ENCODE assay signal across 1 cellular context in the genomic region with DNA sequence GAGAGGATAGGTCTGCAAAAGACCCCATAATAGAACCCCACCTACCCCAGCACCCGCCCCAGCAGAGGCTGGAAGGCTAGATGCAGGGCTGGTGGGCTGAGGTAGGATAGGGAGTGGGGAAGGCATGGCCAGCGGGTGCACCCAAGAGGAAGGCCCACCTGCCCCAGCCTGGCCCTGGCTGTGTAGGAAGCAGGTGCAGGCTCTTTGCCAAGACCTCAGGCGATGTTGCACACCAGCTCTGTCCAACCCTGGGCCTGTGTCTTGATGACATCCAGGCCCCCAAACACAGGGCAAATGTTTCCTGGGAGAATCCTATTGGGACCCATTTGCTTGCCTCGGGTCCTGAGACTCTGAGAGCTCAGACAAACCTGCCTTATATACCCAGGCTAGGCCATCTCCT.
TF ChIP-seq lines count a peak whose summit lies in the region.

No MANE protein-coding gene starts in this region.

TF ChIP-seq in H1, 55 proteins besides CTCF, POLR2A, EP300 and RAD21:
- TF ChIP-seq ATF3 (IDR thresholded peaks at IDR 0.05; ENCODE audit: insufficient read depth, low read depth, low read length) (no peak), POU5F1 (IDR thresholded peaks at IDR 0.05; ENCODE audit: low read depth, low read length) (no peak), JUN (IDR thresholded peaks at IDR 0.05; ENCODE audit: low read depth, low read length) (no peak), JUND (IDR thresholded peaks at IDR 0.05; ENCODE audit: low read length) (no peak), EZH2 (IDR thresholded peaks at IDR 0.05; ENCODE audit: low read depth, low read length, severe bottlenecking) (no peak), BRCA1 (IDR thresholded peaks at IDR 0.05; ENCODE audit: low read depth, low read length) (no peak), BACH1 (IDR thresholded peaks at IDR 0.05; ENCODE audit: low read length) (no peak), SIX5 (IDR thresholded peaks at IDR 0.05; ENCODE audit: low read depth, low read length) (no peak), CHD2 (IDR thresholded peaks at IDR 0.05; ENCODE audit: low read length) (no peak), POLR2AphosphoS5 (IDR thresholded peaks at IDR 0.05; ENCODE audit: low read depth, low read length) (no peak), CBX8 (IDR thresholded peaks at IDR 0.05; ENCODE audit: borderline replicate concordance, low read depth, low read length) (no peak), HDAC2 (IDR thresholded peaks at IDR 0.05; ENCODE audit: borderline replicate concordance in 1 of 2, low read depth in 2 of 2, low read length in 2 of 2) (no peak), SP4 (IDR thresholded peaks at IDR 0.05; ENCODE audit: low read length) (no peak), CTBP2 (IDR thresholded peaks at IDR 0.05; ENCODE audit: borderline replicate concordance, insufficient read depth, insufficient read length, low read length) (no peak), GABPA (IDR thresholded peaks at IDR 0.05; ENCODE audit: borderline replicate concordance, insufficient read depth, low read length) (no peak), RXRA (IDR thresholded peaks at IDR 0.05; ENCODE audit: insufficient read depth, low read depth, low read length) (no peak)
